ENCODE assay signal across 14 cellular contexts in genomic region chr9:129866373-129867137, GRCh38. TPM values are rescaled to one million over a fixed set of nuclear protein-coding genes. Genes with fewer than 3 reads are reported as not detected.
A peak's percentile ranks its signal among the peaks of the same experiment; 100 is the strongest.
DNase-seq lines count a peak whose midpoint lies in the region; ATAC-seq and TF ChIP-seq lines count a peak whose summit lies in the region.
"Had no signal": no experiment of that assay in that cellular context is flagged by ENCODE, and none has a peak within 500 bp of the region (broad histone marks: within the 10 kb centered on the region; RNA-seq: fewer than 3 reads in every experiment).

No MANE protein-coding gene starts in this region.

- H3K4me1 ChIP-seq in CD4-positive, CD25-positive, alpha-beta regulatory T cell (ENCODE audit: control insufficient read depth, insufficient read depth, low read length, poor library complexity, severe bottlenecking) = peaks cover 96% of the 10 kb centered on the region
- H3K4me1 ChIP-seq: suprapubic skin had no signal

- no peaks in the 10 kb centered on the region for H3K27me3 ChIP-seq in CD4-positive, CD25-positive, alpha-beta regulatory T cell (ENCODE audit: control insufficient read depth, insufficient read depth, low read length)
- H3K27me3 ChIP-seq: suprapubic skin had no signal

- intact Hi-C loops in natural killer cell (cut with micrococcal nuclease) = loop anchor here (5.0 to 10.0 kb wide), 2 partner anchors 261 to 1868 kb away; no protein-coding TSS in a partner anchor

- peak overlapping the region; percentile 52 to 85 (median 76) for H3K4me3 Mint-ChIP-seq in CD4-positive, CD25-positive, alpha-beta regulatory T cell
- peak overlapping the region; percentile 52 for H3K4me3 Mint-ChIP-seq in natural killer cell

- peak overlapping the region; percentile 85 to 96 (median 95) for H3K27ac Mint-ChIP-seq in CD4-positive, CD25-positive, alpha-beta regulatory T cell
- peak overlapping the region; percentile 85 to 92 for H3K27ac Mint-ChIP-seq in natural killer cell

- peak; percentile 53 to 82 (median 68) for DNase-seq in CD4-positive, CD25-positive, alpha-beta regulatory T cell
- DNase-seq in T follicular helper cell (ENCODE audit: low read depth) (peak; percentile 62), natural killer cell (no peak), NCI-H1694 treated with DMSO at 0.1 percent for 48 hours (lab: John Stamatoyannopoulos, UW) (no peak), iPS-NIHi11 (ENCODE audit: low spot score) (no peak), HuH-7 (ENCODE audit: low spot score) (no peak), AML-193 (lab: John Stamatoyannopoulos, UW) (no peak)
- peak; percentile 80 for DNase-seq in activated effector memory CD4-positive, alpha-beta T cell treated with anti-CD3 and anti-CD28 coated beads, Interleukin-2, amount 50 U/mL, for 16 hours
- DNase-seq: erythroblast, GOT3, NCI-H2227 treated with DMSO at 0.1 percent for 48 hours, Right ventricle myocardium superior had no signal

- H3K27ac ChIP-seq in CD4-positive, CD25-positive, alpha-beta regulatory T cell (ENCODE audit: insufficient read depth, low read length, poor library complexity, severe bottlenecking) = peak overlapping the region; percentile 94
- H3K27ac ChIP-seq: C4-2B, suprapubic skin had no signal

- ATAC-seq in CD4-positive, CD25-positive, alpha-beta regulatory T cell (ENCODE audit: low read depth in 2 of 2) = no peak
- no peak for ATAC-seq in natural killer cell

- peaks cover 30% of the 10 kb centered on the region for H3K36me3 Mint-ChIP-seq in CD4-positive, CD25-positive, alpha-beta regulatory T cell
- no peaks in the 10 kb centered on the region for H3K36me3 Mint-ChIP-seq in natural killer cell

- H3K27me3 Mint-ChIP-seq in CD4-positive, CD25-positive, alpha-beta regulatory T cell = no peaks in the 10 kb centered on the region
- no peaks in the 10 kb centered on the region for H3K27me3 Mint-ChIP-seq in natural killer cell (ENCODE audit: low read depth in 2 of 2)

- H3K4me3 ChIP-seq in CD4-positive, CD25-positive, alpha-beta regulatory T cell (ENCODE audit: low read depth, low read length) = no peak overlapping the region
- H3K4me3 ChIP-seq: suprapubic skin had no signal

- peaks cover 5% of the 10 kb centered on the region for H3K36me3 ChIP-seq in CD4-positive, CD25-positive, alpha-beta regulatory T cell (ENCODE audit: control insufficient read depth, insufficient read depth, low read length)

- peaks cover 21 to 91% (median 56%) of the 10 kb centered on the region in 4 donors for H3K4me1 Mint-ChIP-seq in CD4-positive, CD25-positive, alpha-beta regulatory T cell
- H3K4me1 Mint-ChIP-seq in natural killer cell = peaks cover 61 to 74% of the 10 kb centered on the region in 2 donors

- H3K9me3 Mint-ChIP-seq in CD4-positive, CD25-positive, alpha-beta regulatory T cell = peaks cover 0 to 1% (median 0%) of the 10 kb centered on the region in 7 donors
- no peaks in the 10 kb centered on the region for H3K9me3 Mint-ChIP-seq in natural killer cell

- no peak for TF ChIP-seq CTCF in natural killer cell (IDR thresholded peaks at IDR 0.05)

- no peaks in the 10 kb centered on the region for H3K9me3 ChIP-seq in CD4-positive, CD25-positive, alpha-beta regulatory T cell (ENCODE audit: control insufficient read depth in 2 of 2, low read length in 2 of 2)
- H3K9me3 ChIP-seq: suprapubic skin had no signal

RNA-seq across cellular contexts. Expression of gene USP20, which starts 31.3 kb away (rescaled TPM):
- 116 TPM for total RNA-seq in CD4-positive, CD25-positive, alpha-beta regulatory T cell
- 10 to 100 TPM; 37.1 to 54.7 (median 46.9) TPM for polyA plus RNA-seq in CD4-positive, CD25-positive, alpha-beta regulatory T cell
- 10 to 100 TPM; 66.8 to 86.1 (median 80.3) TPM for total RNA-seq in natural killer cell

RNA-seq across cellular contexts. Expression of gene C9orf78, which starts 31.5 kb away (rescaled TPM):
- 91.6 TPM for total RNA-seq in CD4-positive, CD25-positive, alpha-beta regulatory T cell
- 100 to 1,000 TPM; 155 to 196 (median 170) TPM for polyA plus RNA-seq in CD4-positive, CD25-positive, alpha-beta regulatory T cell
- total RNA-seq in natural killer cell = 10 to 100 TPM; 93.7 to 97.9 (median 97.6) TPM

RNA-seq across cellular contexts. Expression of gene TOR1A, which starts 42.6 kb away (rescaled TPM):
- total RNA-seq in CD4-positive, CD25-positive, alpha-beta regulatory T cell = 19.3 TPM
- 10 to 100 TPM; 63.6 to 72.7 (median 69.6) TPM for polyA plus RNA-seq in CD4-positive, CD25-positive, alpha-beta regulatory T cell
- 10 to 100 TPM; 26.1 to 36.4 (median 34.8) TPM for total RNA-seq in natural killer cell

Comparison
In these comparisons a context has a peak if more than half of its experiments do, and no peak if none do; other contexts are left out.
1. DNase-seq: peak in CD4-positive, CD25-positive, alpha-beta regulatory T cell (3 of 3), T follicular helper cell (single experiment) and activated effector memory CD4-positive, alpha-beta T cell treated with anti-CD3 and anti-CD28 coated beads, Interleukin-2, amount 50 U/mL, for 16 hours (single experiment); none in natural killer cell (single experiment), NCI-H1694 treated with DMSO at 0.1 percent for 48 hours (single experiment), iPS-NIHi11 (single experiment), HuH-7 (single experiment) and AML-193 (0 of 2).